ENCODE assay signal across 9 cellular contexts in the genomic region with DNA sequence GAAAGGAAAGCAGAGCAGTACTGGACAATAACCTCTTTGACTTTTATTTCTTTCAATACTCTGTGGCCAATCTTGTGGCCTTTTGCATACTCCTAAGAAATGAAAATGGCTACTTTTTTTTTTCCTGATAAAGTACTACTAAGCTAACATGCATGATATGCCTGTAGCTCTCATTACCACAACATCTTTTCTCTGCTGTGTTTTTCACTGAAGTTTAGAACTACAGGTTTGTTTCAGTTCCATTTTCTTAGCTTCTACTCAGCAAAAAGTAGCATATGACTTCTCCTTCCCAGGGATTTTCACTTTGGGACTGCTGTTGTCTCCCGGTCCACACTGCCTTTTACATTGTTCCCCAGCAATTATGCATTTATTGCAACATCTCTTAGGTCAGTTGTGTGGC.
"Had no signal": no experiment of that assay in that cellular context is flagged by ENCODE, and none has a peak within 500 bp of the region (broad histone marks: within the 10 kb centered on the region; RNA-seq: fewer than 3 reads in every experiment).

No MANE protein-coding gene starts in this region.

- H3K9me3 ChIP-seq: HAP-1 had no signal

- H3K9me3 Mint-ChIP-seq: HFFc6 had no signal

- H3K27ac Mint-ChIP-seq: HFFc6 had no signal

- H3K4me1 ChIP-seq: HAP-1 had no signal

- H3K27ac ChIP-seq: GM23248 had no signal

- H2AFZ ChIP-seq: GM23248 had no signal

- DNase-seq: GM23248, GOT3, H7, HFFc6, IMR-90, KG1 had no signal

- H3K9ac ChIP-seq: GM23248 had no signal

- H3K4me3 ChIP-seq: GM23248, HAP-1, K562 had no signal

- H3K36me3 ChIP-seq: HAP-1 had no signal

- ATAC-seq: HCT116, K562 had no signal
